In the genomic region with DNA sequence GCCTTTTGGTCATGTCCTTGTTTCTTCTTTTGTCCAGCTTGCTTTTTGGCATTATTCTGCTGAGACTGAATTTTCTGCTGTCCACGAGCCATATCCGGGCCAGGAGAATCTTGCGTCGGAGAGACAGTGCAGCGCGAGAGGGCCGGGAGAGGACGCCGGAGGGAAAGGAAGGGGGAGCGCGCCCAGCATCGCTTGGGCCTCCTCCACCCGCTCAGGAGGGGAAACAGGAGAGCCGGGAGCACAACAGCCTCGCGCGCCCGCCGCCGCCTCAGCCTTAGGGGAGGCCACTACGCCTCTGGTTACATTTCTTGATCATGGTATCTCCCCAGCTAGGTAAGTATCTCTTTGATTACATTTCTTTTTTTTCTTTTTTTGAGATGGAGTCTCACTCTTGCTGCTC, we compare ENCODE assay signal across 10 cellular contexts. TPM values are rescaled to one million over a fixed set of nuclear protein-coding genes. Genes with fewer than 3 reads are reported as not detected.
DNase-seq lines count a peak whose midpoint lies in the region; ATAC-seq and TF ChIP-seq lines count a peak whose summit lies in the region.
"Had no signal": no experiment of that assay in that cellular context is flagged by ENCODE, and none has a peak within 500 bp of the region (broad histone marks: within the 10 kb centered on the region; RNA-seq: fewer than 3 reads in every experiment).

No MANE protein-coding gene starts in this region.

- H3K4me1 ChIP-seq in Caco-2: no peaks in the 10 kb centered on the region
- H3K4me1 ChIP-seq in fibroblast of lung (ENCODE audit: control insufficient read depth, extremely low read depth, insufficient read depth, low read length): no peaks in the 10 kb centered on the region
- H3K4me1 ChIP-seq in neuronal stem cell (ENCODE audit: control insufficient read depth in 2 of 2, insufficient read depth in 1 of 2, low read depth in 1 of 2, low read length in 2 of 2): no peaks in the 10 kb centered on the region

- H3K9me3 Mint-ChIP-seq in Caco-2 (ENCODE audit: unreplicated experiment): no peaks in the 10 kb centered on the region

- no peak for ATAC-seq in GM21528 (IDR thresholded peaks at IDR 0.05; ENCODE audit: low FRiP score, unreplicated experiment)
- ATAC-seq in GM18511 (IDR thresholded peaks at IDR 0.05; ENCODE audit: unreplicated experiment): no peak

- no peak overlapping the region for H3K27ac Mint-ChIP-seq in Caco-2 (ENCODE audit: unreplicated experiment)

- intact Hi-C loops in Caco-2 (cut with micrococcal nuclease; ENCODE audit: unreplicated experiment): no loop called here

- WGBS in neuronal stem cell (ENCODE audit: extremely low coverage in 2 of 2, insufficient read length in 2 of 2, insufficient replicate concordance in 1 of 2), 2 donors: no CpG with 5 or more reads among the region's 21 CpGs

- H2BK5ac ChIP-seq in neuronal stem cell (ENCODE audit: low read length): no peak overlapping the region

- H3K4me3 ChIP-seq in Caco-2 (ENCODE audit: low read depth, low read length) (no peak overlapping the region), fibroblast of lung (replicated peaks in 1 of 4; ENCODE audit: control extremely low read depth in 1 of 4, insufficient read depth in 1 of 4, low read depth in 3 of 4, low read length in 4 of 4) (no peak overlapping the region), neuronal stem cell (ENCODE audit: low read length in 2 of 2) (peak overlapping the region in 1 of 2 donors; percentile 37)

- H3K4me3 Mint-ChIP-seq in Caco-2 (ENCODE audit: unreplicated experiment): peak overlapping the region; percentile 46

- TF ChIP-seq CTCF in Caco-2 (IDR thresholded peaks at IDR 0.05; ENCODE audit: insufficient read depth in 1 of 2, low read depth in 1 of 2, low read length in 1 of 2, severe bottlenecking in 1 of 2, unreplicated experiment in 1 of 2) (no peak), fibroblast of lung (conservative IDR thresholded peaks at IDR 0.05 in 1 of 2, IDR thresholded peaks at IDR 0.05 in 1 of 2; ENCODE audit: low read depth in 1 of 2, low read length in 2 of 2) (peak in 1 of 2 donors; percentile 6)

- POLR2A ChIA-PET in Caco-2 (lab: Charles Lee): no interaction called here

- H3K4me2 ChIP-seq in fibroblast of lung (ENCODE audit: extremely low read depth, insufficient read depth, low read length) (no peak overlapping the region), neuronal stem cell (ENCODE audit: insufficient read depth, low read length, poor library complexity, severe bottlenecking) (no peak overlapping the region)

- H3K23ac ChIP-seq in neuronal stem cell (ENCODE audit: low read depth, low read length, poor library complexity): no peak overlapping the region

- no peaks in the 10 kb centered on the region for H3K79me1 ChIP-seq in neuronal stem cell (ENCODE audit: low read depth, low read length)

- no TSS peak for BruUV-seq in Caco-2 (replicated peaks; lab: Mats Ljungman, UMichigan)

- no peaks in the 10 kb centered on the region for H3K79me2 ChIP-seq in fibroblast of lung (ENCODE audit: control insufficient read depth, insufficient read depth, low read length)

- H3K27ac ChIP-seq in fibroblast of lung (ENCODE audit: insufficient read depth, low read length) (no peak overlapping the region), neuronal stem cell (replicated peaks; ENCODE audit: low read length) (no peak overlapping the region)

- CTCF ChIA-PET in Caco-2 (lab: Charles Lee): no interaction called here

- peak overlapping the region; percentile 4 for H2AFZ ChIP-seq in fibroblast of lung (ENCODE audit: low read length)
- H2AFZ ChIP-seq in neuronal stem cell (ENCODE audit: low read length): peak overlapping the region; percentile 93

- no peak overlapping the region for H3K18ac ChIP-seq in neuronal stem cell (ENCODE audit: low read length)

- no peaks in the 10 kb centered on the region for H3K27me3 Mint-ChIP-seq in Caco-2 (ENCODE audit: insufficient read depth, unreplicated experiment)

- no peaks in the 10 kb centered on the region for H3K27me3 ChIP-seq in Caco-2 (replicated peaks; ENCODE audit: control insufficient read depth, insufficient read depth, low read length)
- H3K27me3 ChIP-seq in fibroblast of lung (ENCODE audit: control insufficient read depth, insufficient read depth, low read length): no peaks in the 10 kb centered on the region
- no peaks in the 10 kb centered on the region for H3K27me3 ChIP-seq in neuronal stem cell (ENCODE audit: control insufficient read depth in 3 of 3, insufficient read depth in 3 of 3, low read depth in 1 of 3, low read length in 3 of 3)

- H3K4ac ChIP-seq in neuronal stem cell (ENCODE audit: low read length): no peak overlapping the region

- H3K36me3 Mint-ChIP-seq in Caco-2 (ENCODE audit: insufficient read depth, unreplicated experiment): no peaks in the 10 kb centered on the region

- no peak overlapping the region for H3K14ac ChIP-seq in neuronal stem cell (ENCODE audit: low read length)

- peak; percentile 68 to 77 for DNase-seq in Caco-2
- peak; percentile 75 to 82 for DNase-seq in SHP77 (lab: John Stamatoyannopoulos, UW)
- peak in 1 of 2 donors; percentile 19 for DNase-seq in fibroblast of lung (ENCODE audit: low read depth in 2 of 2)
- DNase-seq in neuronal stem cell (ENCODE audit: low spot score): no peak
- DNase-seq in MV-4-11 (lab: John Stamatoyannopoulos, UW): no peak
- DNase-seq in NCI-H774 (lab: John Stamatoyannopoulos, UW): no peak
- DNase-seq: activated T-cell treated with anti-CD3 and anti-CD28 coated beads, Interleukin-2, amount 50 U/mL, for 1 hour; NCI-H446 had no signal

- H3K9me3 ChIP-seq in Caco-2: no peaks in the 10 kb centered on the region
- no peaks in the 10 kb centered on the region for H3K9me3 ChIP-seq in fibroblast of lung (ENCODE audit: control insufficient read depth, insufficient read depth, low read depth, low read length)
- H3K9me3 ChIP-seq in neuronal stem cell (replicated peaks in 1 of 2; ENCODE audit: control insufficient read depth in 2 of 2, insufficient read depth in 1 of 2, low read depth in 1 of 2, low read length in 2 of 2): peaks cover 0 to under 1% of the 10 kb centered on the region in 2 donors

- no peak overlapping the region for H2AK5ac ChIP-seq in neuronal stem cell (ENCODE audit: low read depth, low read length)

- H3K9ac ChIP-seq in fibroblast of lung (ENCODE audit: insufficient read depth, low read length) (no peak overlapping the region), neuronal stem cell (ENCODE audit: low read depth, low read length, poor library complexity) (no peak overlapping the region)

- no peak overlapping the region for H2BK15ac ChIP-seq in neuronal stem cell (ENCODE audit: low read length)

- H4K8ac ChIP-seq in neuronal stem cell (ENCODE audit: low read depth, low read length): no peak overlapping the region

- H3K36me3 ChIP-seq in Caco-2 (ENCODE audit: control insufficient read depth, insufficient read depth, low read length) (no peaks in the 10 kb centered on the region), fibroblast of lung (ENCODE audit: control insufficient read depth, insufficient read depth, low read length) (no peaks in the 10 kb centered on the region), neuronal stem cell (replicated peaks in 1 of 2; ENCODE audit: control insufficient read depth in 2 of 2, insufficient read depth in 2 of 2, low read length in 2 of 2) (no peaks in the 10 kb centered on the region)

- H4K20me1 ChIP-seq in fibroblast of lung (ENCODE audit: control insufficient read depth, extremely low read depth, insufficient read depth, low read length): no peaks in the 10 kb centered on the region

- peaks cover 2% of the 10 kb centered on the region for H3K4me1 Mint-ChIP-seq in Caco-2 (ENCODE audit: low read depth, unreplicated experiment)

- H4K91ac ChIP-seq in neuronal stem cell (ENCODE audit: low read depth, low read length, poor library complexity): no peak overlapping the region

- no peak overlapping the region for H2BK12ac ChIP-seq in neuronal stem cell (ENCODE audit: low read length)

- H2BK120ac ChIP-seq in neuronal stem cell (ENCODE audit: low read depth, low read length): no peak overlapping the region

RNA-seq across cellular contexts. Expression of gene DEGS1, which starts 7.4 kb away (rescaled TPM):
- total RNA-seq in Caco-2 (2022) (38.8 and 39.2 TPM in 2 replicates), fibroblast of lung (45.2 and 64.2 TPM in 2 replicates)
- 243 and 383 TPM in 2 replicates for polyA plus RNA-seq in fibroblast of lung
- 94.1 and 134 TPM in 2 replicates for polyA plus RNA-seq in fibroblast of lung (2012)
- polyA minus RNA-seq in fibroblast of lung (ENCODE audit: low replicate concordance): 27.0 and 38.6 TPM in 2 replicates
- polyA plus RNA-seq in neuronal stem cell (2013, experiment 1 of 2): 29.5 TPM
- polyA plus RNA-seq in neuronal stem cell (2013, experiment 2 of 2): 29.2 TPM

Comparison
In these comparisons a context has a peak if more than half of its experiments do, and no peak if none do; other contexts are left out.
1. DNase-seq: peak in Caco-2 (2 of 2) and SHP77 (2 of 2); none in neuronal stem cell (single experiment), MV-4-11 (single experiment) and NCI-H774 (single experiment).